23 cellular contexts compared by ENCODE assay signal in the genomic region with DNA sequence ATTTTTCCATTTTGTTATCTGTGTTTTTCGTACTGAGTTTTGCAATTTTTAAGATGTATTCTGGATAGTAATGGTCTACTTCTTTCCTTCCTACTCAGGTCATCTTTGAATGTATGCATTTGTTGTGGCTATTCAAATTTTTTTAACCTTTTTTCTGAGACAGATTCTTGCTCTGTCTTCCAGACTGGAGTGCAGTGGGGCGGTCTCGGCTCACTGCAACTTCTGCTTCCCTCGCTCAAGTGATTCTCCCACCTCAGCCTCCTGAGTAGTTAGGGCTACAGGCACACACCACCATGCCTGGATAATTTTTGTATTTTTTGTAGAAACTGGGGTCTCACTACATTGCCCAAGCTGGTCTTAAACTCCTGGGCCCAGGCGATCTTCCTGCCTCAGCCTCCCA. TPM values are rescaled to one million over a fixed set of nuclear protein-coding genes. Genes with fewer than 3 reads are reported as not detected.
DNase-seq lines count a peak whose midpoint lies in the region; ATAC-seq and TF ChIP-seq lines count a peak whose summit lies in the region.
"Had no signal": no experiment of that assay in that cellular context is flagged by ENCODE, and none has a peak within 500 bp of the region (broad histone marks: within the 10 kb centered on the region; RNA-seq: fewer than 3 reads in every experiment).

No MANE protein-coding gene starts in this region.

- POLR2A ChIA-PET in OCI-LY7 (lab: Charles Lee), result interaction anchor here (1.6 kb wide), 1 partner anchor 11 kb away, joined by 4 read pairs; no protein-coding TSS in a partner anchor
- POLR2A ChIA-PET in CD8-positive, alpha-beta T cell (lab: Charles Lee), result no interaction called here

- H3K27me3 ChIP-seq in Peyer's patch (no peaks in the 10 kb centered on the region), muscle layer of duodenum (ENCODE audit: low read depth, low read length) (no peaks in the 10 kb centered on the region), suprapubic skin (no peaks in the 10 kb centered on the region)
- H3K27me3 ChIP-seq in CD8-positive, alpha-beta T cell (ENCODE audit: insufficient read depth, low read length), result no peaks in the 10 kb centered on the region
- H3K27me3 ChIP-seq: MG63 had no signal

- H3K4me2 ChIP-seq in OCI-LY7 (ENCODE audit: low read length), result no peak overlapping the region
- H3K4me2 ChIP-seq: smooth muscle cell had no signal

- TF ChIP-seq CTCF in Peyer's patch (IDR thresholded peaks at IDR 0.05) (no peak), chondrocyte (IDR thresholded peaks at IDR 0.05) (no peak), suprapubic skin (IDR thresholded peaks at IDR 0.05) (no peak), OCI-LY7 (conservative IDR thresholded peaks at IDR 0.05; ENCODE audit: low read length) (no peak)
- no peak for TF ChIP-seq CTCF in CD8-positive, alpha-beta T cell (IDR thresholded peaks at IDR 0.05)

- intact Hi-C loops in OCI-LY7 (cut with micrococcal nuclease; ENCODE audit: unreplicated experiment), result no loop called here
- intact Hi-C loops in CD8-positive, alpha-beta T cell (cut with DNase I, micrococcal nuclease), result no loop called here

- no peaks in the 10 kb centered on the region for H4K20me1 ChIP-seq in OCI-LY7 (ENCODE audit: insufficient read depth, low read length)

- peaks cover 21% of the 10 kb centered on the region for H3K36me3 Mint-ChIP-seq in chondrocyte (ENCODE audit: low read depth)
- H3K36me3 Mint-ChIP-seq in CD8-positive, alpha-beta T cell, result peaks cover 77% of the 10 kb centered on the region

- peak overlapping the region; percentile 3 to 51 (median 13) for H3K27ac ChIP-seq in Peyer's patch
- peak overlapping the region; percentile 45 for H3K27ac ChIP-seq in muscle layer of duodenum (ENCODE audit: low read length)
- H3K27ac ChIP-seq in suprapubic skin, result peak overlapping the region; percentile 60
- H3K27ac ChIP-seq in OCI-LY7 (ENCODE audit: low read depth, low read length, poor library complexity, severe bottlenecking), result no peak overlapping the region
- H3K27ac ChIP-seq in CD8-positive, alpha-beta T cell (ENCODE audit: low read depth, low read length), result no peak overlapping the region
- H3K27ac ChIP-seq: thoracic aorta had no signal

- no peak overlapping the region for H2AFZ ChIP-seq in OCI-LY7 (ENCODE audit: low read length)

- BruUV-seq in OCI-LY7 (replicated peaks; lab: Mats Ljungman, UMichigan), result no TSS peak

- CTCF ChIA-PET in OCI-LY7 (lab: Charles Lee; ENCODE audit: unreplicated experiment), result no interaction called here
- CTCF ChIA-PET in CD8-positive, alpha-beta T cell (lab: Charles Lee), result interaction anchor here (1.2 to 1.7 kb wide), 2 partner anchors 11 to 12 kb away, joined by 4 to 6 read pairs; no protein-coding TSS in a partner anchor

- H3K4me1 ChIP-seq in Peyer's patch (no peaks in the 10 kb centered on the region), muscle layer of duodenum (ENCODE audit: control insufficient read depth in 1 of 2, insufficient read depth in 2 of 2, low read length in 2 of 2) (peaks cover 6 to 17% of the 10 kb centered on the region in 2 donors), suprapubic skin (peaks cover 8% of the 10 kb centered on the region), OCI-LY7 (ENCODE audit: insufficient read depth, low read length, poor library complexity, severe bottlenecking) (no peaks in the 10 kb centered on the region)
- no peaks in the 10 kb centered on the region for H3K4me1 ChIP-seq in CD8-positive, alpha-beta T cell (ENCODE audit: insufficient read depth, low read length)

- no peak overlapping the region for H3K4me3 ChIP-seq in Peyer's patch
- H3K4me3 ChIP-seq in muscle layer of duodenum (ENCODE audit: low read depth in 1 of 2, low read length in 2 of 2), result no peak overlapping the region
- no peak overlapping the region for H3K4me3 ChIP-seq in suprapubic skin
- H3K4me3 ChIP-seq in OCI-LY7 (ENCODE audit: low read depth, low read length, poor library complexity, severe bottlenecking), result no peak overlapping the region
- no peak overlapping the region for H3K4me3 ChIP-seq in CD8-positive, alpha-beta T cell (ENCODE audit: low read depth, low read length)
- H3K4me3 ChIP-seq: MG63, smooth muscle cell, thoracic aorta had no signal

- DNase-seq in Peyer's patch, result no peak
- DNase-seq in chondrocyte (ENCODE audit: low spot score), result no peak
- no peak for DNase-seq in suprapubic skin (ENCODE audit: low spot score in 2 of 2)
- no peak for DNase-seq in OCI-LY7 (ENCODE audit: low spot score)
- no peak for DNase-seq in CD8-positive, alpha-beta T cell
- DNase-seq: activated CD4-positive, alpha-beta T cell treated with anti-CD3 and anti-CD28 coated beads, Interleukin-2, amount 10 ng/mL, durations not matched to agents 24 days and 14 days; activated CD8-positive, alpha-beta memory T cell treated with anti-CD3 and anti-CD28 coated beads, Interleukin-2, amount 50 U/mL, for 4 hours; activated gamma-delta T cell; central memory CD4-positive, alpha-beta T cell; DMS79 treated with DMSO at 0.1 percent for 48 hours; effector memory CD8-positive, alpha-beta T cell; MG63; NCI-H146; NCI-H526 treated with DMSO at 0.1 percent for 48 hours; stimulated activated CD4-positive, alpha-beta T cell treated with anti-CD3 and anti-CD28 coated beads, Interleukin-4, amount 100 ng/mL, for 4 hours; SW 1271 had no signal

- H3K9me2 ChIP-seq in OCI-LY7 (ENCODE audit: insufficient read depth, low read length), result no peaks in the 10 kb centered on the region

- 75% methylated on average over 5 of the region's 5 CpGs for WGBS in suprapubic skin

- H3K27ac Mint-ChIP-seq in chondrocyte (ENCODE audit: unreplicated experiment), result peak overlapping the region; percentile 85
- H3K27ac Mint-ChIP-seq in CD8-positive, alpha-beta T cell, result no peak overlapping the region
- H3K27ac Mint-ChIP-seq: effector memory CD8-positive, alpha-beta T cell; IgD-negative memory B cell; mesothelial cell of epicardium had no signal

- TF ChIP-seq POLR2A in Peyer's patch (IDR thresholded peaks at IDR 0.05) (no peak), suprapubic skin (IDR thresholded peaks at IDR 0.05) (no peak)

- no peak for TF ChIP-seq EP300 in suprapubic skin (IDR thresholded peaks at IDR 0.05)

- no peaks in the 10 kb centered on the region for H3K79me2 ChIP-seq in OCI-LY7 (ENCODE audit: insufficient read depth, low read depth, low read length)

- no peaks in the 10 kb centered on the region for H3K9me3 Mint-ChIP-seq in chondrocyte (ENCODE audit: low read depth)
- H3K9me3 Mint-ChIP-seq in CD8-positive, alpha-beta T cell, result no peaks in the 10 kb centered on the region
- H3K9me3 Mint-ChIP-seq: activated CD4-positive, alpha-beta T cell treated with anti-CD3 and anti-CD28 coated beads, Interleukin-2, amount 10 ng/mL, durations not matched to agents 24 days and 14 days; effector memory CD8-positive, alpha-beta T cell; IgD-negative memory B cell; mesothelial cell of epicardium had no signal

- H3K36me3 ChIP-seq in Peyer's patch (peaks cover 0 to 49% (median 0%) of the 10 kb centered on the region in 3 donors), muscle layer of duodenum (ENCODE audit: control insufficient read depth in 1 of 2, insufficient read depth in 2 of 2, low read length in 2 of 2) (peaks cover 14 to 19% of the 10 kb centered on the region in 2 donors), suprapubic skin (peaks cover 39% of the 10 kb centered on the region), OCI-LY7 (ENCODE audit: insufficient read depth, low read length) (peaks cover 32% of the 10 kb centered on the region)
- H3K36me3 ChIP-seq in CD8-positive, alpha-beta T cell (ENCODE audit: insufficient read depth, low read length), result peaks cover 9% of the 10 kb centered on the region

- H3K4me1 Mint-ChIP-seq in chondrocyte (ENCODE audit: low read depth), result peaks cover 21% of the 10 kb centered on the region
- no peaks in the 10 kb centered on the region for H3K4me1 Mint-ChIP-seq in CD8-positive, alpha-beta T cell (ENCODE audit: low read depth)
- H3K4me1 Mint-ChIP-seq: mesothelial cell of epicardium had no signal

- ATAC-seq in CD8-positive, alpha-beta T cell, result no peak
- no peak for ATAC-seq in GM21619 (IDR thresholded peaks at IDR 0.05; ENCODE audit: unreplicated experiment)
- ATAC-seq: effector memory CD8-positive, alpha-beta T cell; left lobe of liver had no signal

- H3K27me3 Mint-ChIP-seq in chondrocyte (ENCODE audit: low read depth), result no peaks in the 10 kb centered on the region
- no peaks in the 10 kb centered on the region for H3K27me3 Mint-ChIP-seq in CD8-positive, alpha-beta T cell (ENCODE audit: low read depth)
- H3K27me3 Mint-ChIP-seq: activated CD4-positive, alpha-beta T cell treated with anti-CD3 and anti-CD28 coated beads, Interleukin-2, amount 10 ng/mL, durations not matched to agents 24 days and 14 days; effector memory CD8-positive, alpha-beta T cell; IgD-negative memory B cell had no signal

- H3K4me3 Mint-ChIP-seq in chondrocyte (ENCODE audit: unreplicated experiment), result no peak overlapping the region
- H3K4me3 Mint-ChIP-seq in CD8-positive, alpha-beta T cell, result no peak overlapping the region
- H3K4me3 Mint-ChIP-seq: activated CD4-positive, alpha-beta T cell treated with anti-CD3 and anti-CD28 coated beads, Interleukin-2, amount 10 ng/mL, durations not matched to agents 24 days and 14 days; effector memory CD8-positive, alpha-beta T cell; IgD-negative memory B cell; mesothelial cell of epicardium had no signal

- H3K9me3 ChIP-seq in Peyer's patch (no peaks in the 10 kb centered on the region), muscle layer of duodenum (ENCODE audit: control insufficient read depth in 1 of 2, low read length in 2 of 2) (no peaks in the 10 kb centered on the region), suprapubic skin (no peaks in the 10 kb centered on the region), OCI-LY7 (ENCODE audit: low read length) (no peaks in the 10 kb centered on the region)
- no peaks in the 10 kb centered on the region for H3K9me3 ChIP-seq in CD8-positive, alpha-beta T cell (ENCODE audit: low read length)
- H3K9me3 ChIP-seq: MG63, thoracic aorta had no signal

RNA-seq across cellular contexts. Expression of gene VPS35L, which starts 33.6 kb away (rescaled TPM):
- total RNA-seq in Peyer's patch, result 10 to 100 TPM; 35.2 to 71.8 (median 45.2) TPM
- total RNA-seq in chondrocyte, result 68.7 to 83.4 TPM (median 73.6 TPM) in 3 replicates
- 10 to 100 TPM; 16.3 to 30.4 (median 20.7) TPM for total RNA-seq in suprapubic skin
- total RNA-seq in OCI-LY7 (2014; rRNA removed; shearing (Covaris generic)), result 13.1 and 16.5 TPM in 2 replicates
- 59.9 and 65.2 TPM in 2 replicates for total RNA-seq in OCI-LY7 (2022)
- 10 to 100 TPM; 26.5 to 27.3 TPM for total RNA-seq in CD8-positive, alpha-beta T cell

Comparison
In these comparisons a context has a peak if more than half of its experiments do, and no peak if none do; other contexts are left out.
1. H3K27ac ChIP-seq: peak in Peyer's patch (4 of 4), muscle layer of duodenum (single experiment) and suprapubic skin (single experiment); none in OCI-LY7 (single experiment) and CD8-positive, alpha-beta T cell (single experiment).